In genomic region chr4:112516076-112516385, GRCh38 we compare ENCODE assay signal across 10 cellular contexts. TPM values are rescaled to one million over a fixed set of nuclear protein-coding genes. Genes with fewer than 3 reads are reported as not detected.
DNase-seq lines count a peak whose midpoint lies in the region; ATAC-seq and TF ChIP-seq lines count a peak whose summit lies in the region.
"Had no signal": no experiment of that assay in that cellular context is flagged by ENCODE, and none has a peak within 500 bp of the region (broad histone marks: within the 10 kb centered on the region; RNA-seq: fewer than 3 reads in every experiment).

TSS of gene NEUROG2 (minus strand) at chr4:112516180. CDS start at chr4:112515475, 705 bp downstream.

- no peak within 1 kb of the TSS for H3K4ac ChIP-seq in mesenchymal stem cell (ENCODE audit: low read depth in 1 of 2, low read length in 2 of 2)

- H3K9ac ChIP-seq in mesenchymal stem cell (ENCODE audit: low read length) = no peak within 1 kb of the TSS

- peak within 1 kb of the TSS in 1 of 2 experiments; percentile 75 for H3K14ac ChIP-seq in mesenchymal stem cell (ENCODE audit: low read length in 2 of 2)

- H2BK5ac ChIP-seq in mesenchymal stem cell (ENCODE audit: low read depth, low read length, poor library complexity, severe bottlenecking) = no peak within 1 kb of the TSS

- H3K79me1 ChIP-seq in mesenchymal stem cell (replicated peaks; ENCODE audit: low read length, poor library complexity, severe bottlenecking) = no peaks in the 10 kb centered on the region

- no peak within 1 kb of the TSS for H2AK5ac ChIP-seq in mesenchymal stem cell (ENCODE audit: low read length, severe bottlenecking)

- H3K4me1 ChIP-seq in mesenchymal stem cell (ENCODE audit: control insufficient read depth, insufficient read depth, low read depth, low read length) (peaks cover 34% of the 10 kb centered on the region), uterus (peaks cover 0 to 9% of the 10 kb centered on the region in 2 donors), foreskin keratinocyte (no peaks in the 10 kb centered on the region)

- no peak within 1 kb of the TSS for H3K27ac ChIP-seq in brain microvascular endothelial cell
- H3K27ac ChIP-seq in mesenchymal stem cell (ENCODE audit: low read length, poor library complexity, severe bottlenecking) = no peak within 1 kb of the TSS
- no peak within 1 kb of the TSS for H3K27ac ChIP-seq in uterus
- no peak within 1 kb of the TSS for H3K27ac ChIP-seq in foreskin keratinocyte

- H3K4me3 ChIP-seq in brain microvascular endothelial cell (ENCODE audit: low read depth, low read length) (peak within 1 kb of the TSS; percentile 51), mesenchymal stem cell (ENCODE audit: insufficient read depth in 1 of 2, low read depth in 1 of 2, low read length in 2 of 2) (peak within 1 kb of the TSS; percentile 59 to 83), uterus (peak within 1 kb of the TSS; percentile 25 to 39)

- H2BK12ac ChIP-seq in mesenchymal stem cell (ENCODE audit: low read length in 2 of 2) = no peak within 1 kb of the TSS

- intact Hi-C loops in Right ventricle myocardium inferior (cut with DNase I) (no loop called here), Right ventricle myocardium superior (cut with DNase I) (no loop called here), uterus (cut with DNase I; ENCODE audit: low total_unique reads) (no loop called here)

- peak within 1 kb of the TSS; percentile 6 to 80 for H3K23ac ChIP-seq in mesenchymal stem cell (ENCODE audit: low read length in 2 of 2)

- H3K36me3 ChIP-seq in brain microvascular endothelial cell (replicated peaks) = no peaks in the 10 kb centered on the region
- no peaks in the 10 kb centered on the region for H3K36me3 ChIP-seq in mesenchymal stem cell (ENCODE audit: control insufficient read depth in 1 of 2, insufficient read depth in 2 of 2, low read depth in 1 of 2, low read length in 2 of 2)
- H3K36me3 ChIP-seq in uterus = no peaks in the 10 kb centered on the region

- H4K91ac ChIP-seq in mesenchymal stem cell (ENCODE audit: low read length) = no peak within 1 kb of the TSS

- TF ChIP-seq CTCF in brain microvascular endothelial cell (IDR thresholded peaks at IDR 0.05; ENCODE audit: low read depth, low read length, missing control alignments) (no peak), uterus (IDR thresholded peaks at IDR 0.05) (no peak), foreskin keratinocyte (conservative IDR thresholded peaks at IDR 0.05) (no peak)

- no peak within 1 kb of the TSS for H4K8ac ChIP-seq in mesenchymal stem cell (ENCODE audit: low read length)

- no peak within 1 kb of the TSS for H2BK15ac ChIP-seq in mesenchymal stem cell (ENCODE audit: low read depth, poor library complexity, severe bottlenecking)

- H3K18ac ChIP-seq in mesenchymal stem cell (ENCODE audit: low read depth in 1 of 2, low read length in 2 of 2) = peak within 1 kb of the TSS in 1 of 2 experiments; percentile 30

- ATAC-seq in Right ventricle myocardium inferior (peak; percentile 12), Right ventricle myocardium superior (ENCODE audit: poor library complexity) (no peak), foreskin keratinocyte (no peak)

- H3K27me3 ChIP-seq in brain microvascular endothelial cell (replicated peaks) (peaks cover 84% of the 10 kb centered on the region), mesenchymal stem cell (ENCODE audit: control insufficient read depth in 1 of 2, insufficient read depth in 1 of 2, low read length in 2 of 2) (peaks cover 87 to 94% of the 10 kb centered on the region in 2 experiments), uterus (peaks cover 4 to 82% of the 10 kb centered on the region in 2 donors), foreskin keratinocyte (peaks cover 100% of the 10 kb centered on the region)

- DNase-seq in Right ventricle myocardium inferior (ENCODE audit: missing footprints) (no peak), Right ventricle myocardium superior (no peak), brain microvascular endothelial cell (no peak), mesenchymal stem cell (no peak), uterus (no peak), NOMO-1 (lab: John Stamatoyannopoulos, UW; ENCODE audit: unreplicated experiment in 2 of 2) (no peak), foreskin keratinocyte (no peak)
- DNase-seq in stimulated activated naive CD4-positive, alpha-beta T cell treated with Interleukin-2 at 50 U/mL for 16 hours (lab: John Stamatoyannopoulos, UW) = no peak

- no peak within 1 kb of the TSS for H2BK120ac ChIP-seq in mesenchymal stem cell (ENCODE audit: low read depth, low read length)

- H3K9me3 ChIP-seq in mesenchymal stem cell (ENCODE audit: control insufficient read depth, low read length) (peaks cover 14% of the 10 kb centered on the region), uterus (no peaks in the 10 kb centered on the region)

- H3K4me2 ChIP-seq in mesenchymal stem cell (ENCODE audit: low read length, poor library complexity, severe bottlenecking) = peak within 1 kb of the TSS; percentile 100

- in situ Hi-C loops in brain microvascular endothelial cell (cut with HindIII; ENCODE audit: low pct_ligation_motif_present, low sequenced_read_pairs) = no loop called here

- TF ChIP-seq POLR2A in uterus (IDR thresholded peaks at IDR 0.05) = no peak

- under 1% methylated on average over 13 of the region's 13 CpGs for WGBS in mesenchymal stem cell

- H2AFZ ChIP-seq in mesenchymal stem cell (ENCODE audit: low read depth, low read length) = peak within 1 kb of the TSS; percentile 63

RNA-seq across cellular contexts. Expression of gene NEUROG2, which starts in this region (rescaled TPM):
- total RNA-seq in Right ventricle myocardium inferior (not detected), Right ventricle myocardium superior (not detected), uterus (not detected), foreskin keratinocyte (not detected in 2 replicates)
- polyA plus RNA-seq in mesenchymal stem cell (2013, experiment 1 of 2) = not detected
- not detected for polyA plus RNA-seq in mesenchymal stem cell (2013, experiment 2 of 2)
- polyA plus RNA-seq in foreskin keratinocyte = not detected in 2 replicates
- total RNA-seq: M059J, subcutaneous adipose tissue had no signal

Comparison
In these comparisons a context has a peak if more than half of its experiments do, and no peak if none do; other contexts are left out.
1. Peak in ATAC-seq in Right ventricle myocardium inferior; RNA of the gene not detected or under 1 TPM.